9 cellular contexts compared by ENCODE assay signal in genomic region chr9:109886617-109887016, GRCh38.
DNase-seq lines count a peak whose midpoint lies in the region; ATAC-seq and TF ChIP-seq lines count a peak whose summit lies in the region.
"Had no signal": no experiment of that assay in that cellular context is flagged by ENCODE, and none has a peak within 500 bp of the region (broad histone marks: within the 10 kb centered on the region; RNA-seq: fewer than 3 reads in every experiment).

No MANE protein-coding gene starts in this region.

- no peak overlapping the region for H2AFZ ChIP-seq in osteoblast (ENCODE audit: low read length)

- ATAC-seq in activated CD4-positive, CD25-positive, alpha-beta regulatory T cell treated with anti-CD3 and anti-CD28 coated beads, Interleukin-2, amount 50 U/mL, for 24 hours: peak; percentile 85 to 87
- ATAC-seq in HG02759 (IDR thresholded peaks at IDR 0.05; ENCODE audit: unreplicated experiment) (peak; percentile 56), T-cell (replicated peaks in 1 of 4) (peak in 3 of 4 experiments; percentile 45 to 68 (median 61))

- H3K27ac ChIP-seq in osteoblast (ENCODE audit: low read depth, low read length): peak overlapping the region; percentile 57

- no peaks in the 10 kb centered on the region for H3K9me3 Mint-ChIP-seq in T-cell
- no peaks in the 10 kb centered on the region for H3K9me3 Mint-ChIP-seq in progenitor cell of endocrine pancreas (ENCODE audit: low read depth)

- CTCF ChIA-PET in T-cell (lab: Charles Lee): no interaction called here

- no peak for DNase-seq in activated CD4-positive, CD25-positive, alpha-beta regulatory T cell treated with anti-CD3 and anti-CD28 coated beads, Interleukin-2, amount 50 U/mL, for 72 hours
- DNase-seq in T-cell (no peak), osteoblast (ENCODE audit: insufficient read length, low spot score, missing footprints) (no peak), NCI-H526 (lab: John Stamatoyannopoulos, UW) (no peak), iPS-NIHi11 (ENCODE audit: low spot score) (no peak), progenitor cell of endocrine pancreas (ENCODE audit: low spot score, unreplicated experiment) (no peak)
- DNase-seq: NCI-H1694 treated with DMSO at 0.1 percent for 48 hours had no signal

- H3K4me3 Mint-ChIP-seq in T-cell: no peak overlapping the region
- no peak overlapping the region for H3K4me3 Mint-ChIP-seq in progenitor cell of endocrine pancreas (ENCODE audit: low read depth)

- no peaks in the 10 kb centered on the region for H3K27me3 ChIP-seq in osteoblast (ENCODE audit: insufficient read depth, low read length)

- peaks cover 27 to 48% (median 38%) of the 10 kb centered on the region in 3 donors for H3K4me1 Mint-ChIP-seq in T-cell
- H3K4me1 Mint-ChIP-seq in progenitor cell of endocrine pancreas (ENCODE audit: low read depth): no peaks in the 10 kb centered on the region

- peaks cover 13% of the 10 kb centered on the region for H3K4me1 ChIP-seq in osteoblast (ENCODE audit: insufficient read depth, low read length)

- H3K27me3 Mint-ChIP-seq in T-cell (no peaks in the 10 kb centered on the region), progenitor cell of endocrine pancreas (peaks cover 9% of the 10 kb centered on the region)

- no peaks in the 10 kb centered on the region for H4K20me1 ChIP-seq in osteoblast (ENCODE audit: insufficient read depth, low read length)

- TF ChIP-seq CTCF in osteoblast (IDR thresholded peaks at IDR 0.05; ENCODE audit: extremely low read depth, low read depth, low read length) (no peak), progenitor cell of endocrine pancreas (IDR thresholded peaks at IDR 0.05; ENCODE audit: unreplicated experiment) (no peak)

- no peak overlapping the region for H3K4me3 ChIP-seq in osteoblast (ENCODE audit: insufficient read depth, low read length)

- POLR2A ChIA-PET in T-cell (lab: Charles Lee): no interaction called here

- H3K27ac Mint-ChIP-seq in T-cell (peak overlapping the region; percentile 31 to 76), progenitor cell of endocrine pancreas (no peak overlapping the region)

- peak overlapping the region; percentile 3 for H3K4me2 ChIP-seq in osteoblast (ENCODE audit: insufficient read depth, low read length)

- H3K36me3 ChIP-seq in osteoblast (ENCODE audit: insufficient read depth, low read length): no peaks in the 10 kb centered on the region

- H3K9me3 ChIP-seq in osteoblast (ENCODE audit: low read depth, low read length): no peaks in the 10 kb centered on the region

- H3K36me3 Mint-ChIP-seq in T-cell: no peaks in the 10 kb centered on the region
- H3K36me3 Mint-ChIP-seq in progenitor cell of endocrine pancreas (ENCODE audit: insufficient read depth): no peaks in the 10 kb centered on the region

- H3K79me2 ChIP-seq in osteoblast (ENCODE audit: insufficient read depth, low read length): no peaks in the 10 kb centered on the region
